ENCODE assay signal across 11 cellular contexts in the genomic region with DNA sequence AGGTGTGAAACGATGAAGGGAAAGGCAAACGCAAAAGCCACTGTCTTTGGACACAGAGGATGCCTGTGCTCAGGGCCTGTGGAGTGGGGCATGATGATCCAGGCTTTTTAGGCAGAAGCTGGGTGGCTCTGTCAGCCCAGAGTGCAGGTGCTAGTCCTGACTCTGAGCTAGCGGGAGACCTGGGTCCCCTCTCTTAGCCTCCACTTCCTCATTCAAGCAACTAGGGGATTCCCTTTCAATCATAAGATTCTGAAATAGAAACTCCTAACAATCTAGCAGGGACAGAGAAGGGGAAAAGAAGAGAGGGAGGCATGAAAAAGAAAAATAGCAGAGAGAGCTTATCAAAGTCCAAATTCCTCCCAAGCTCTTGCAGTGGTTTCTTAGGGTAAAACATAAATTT. TPM values are rescaled to one million over a fixed set of nuclear protein-coding genes. Genes with fewer than 3 reads are reported as not detected.
DNase-seq lines count a peak whose midpoint lies in the region; ATAC-seq, FAIRE-seq and TF ChIP-seq lines count a peak whose summit lies in the region.
"Had no signal": no experiment of that assay in that cellular context is flagged by ENCODE, and none has a peak within 500 bp of the region (broad histone marks: within the 10 kb centered on the region; RNA-seq: fewer than 3 reads in every experiment).

No MANE protein-coding gene starts in this region.

- ATAC-seq in GM19452 (IDR thresholded peaks at IDR 0.05; ENCODE audit: unreplicated experiment): peak; percentile 48
- ATAC-seq in HG02981 (IDR thresholded peaks at IDR 0.05; ENCODE audit: unreplicated experiment): peak; percentile 68
- peak in 1 of 4 experiments; percentile 19 for ATAC-seq in T-cell (replicated peaks in 1 of 4)

- CTCF ChIA-PET in T-cell (lab: Charles Lee): interaction anchor here in 1 of 2 donors (0.5 to 1.6 kb wide), 4 partner anchors 11 to 1454 kb away, joined by 3 to 7 read pairs (median 4); no protein-coding TSS in a partner anchor

- DNase-seq in GM12891 (ENCODE audit: insufficient read length, low spot score) (peak; percentile 16), T-cell (peak in 1 of 34 experiments; percentile 19), posterior cingulate gyrus (no peak), NCI-H226 (no peak), cortex of kidney (lab: John Stamatoyannopoulos, UW) (no peak), T-helper 1 cell (no peak)
- DNase-seq: dermis blood vessel endothelial cell, DND-41, NCI-H2029 had no signal

- peak; percentile 51 for FAIRE-seq in GM12891 (lab: Jason Lieb, UNC)

- peak overlapping the region; percentile 79 to 82 for H3K27ac Mint-ChIP-seq in T-cell

- TF ChIP-seq POLR2A in GM12891 (IDR thresholded peaks at IDR 0.05; ENCODE audit: low read depth, low read length): no peak

- intact Hi-C loops in posterior cingulate gyrus (cut with DNase I): loop anchor here (10.0 kb wide), 1 partner anchor 62 kb away; no protein-coding TSS in a partner anchor

- peaks cover 16 to 32% (median 23%) of the 10 kb centered on the region in 3 donors for H3K4me1 Mint-ChIP-seq in T-cell

- no peak overlapping the region for H3K4me3 Mint-ChIP-seq in T-cell

- H3K27me3 Mint-ChIP-seq in T-cell: no peaks in the 10 kb centered on the region

- POLR2A ChIA-PET in T-cell (lab: Charles Lee): interaction anchor here (0.5 to 0.9 kb wide), 4 partner anchors 27 to 258 kb away, joined by 3 to 8 read pairs (median 3); no protein-coding TSS in a partner anchor

- H3K36me3 Mint-ChIP-seq in T-cell: no peaks in the 10 kb centered on the region

- no peaks in the 10 kb centered on the region for H3K9me3 Mint-ChIP-seq in T-cell

TF ChIP-seq in GM12891, 5 proteins besides CTCF, POLR2A, EP300 and RAD21:
- TF ChIP-seq PAX5 (IDR thresholded peaks at IDR 0.05; ENCODE audit: insufficient read depth, low read length, severe bottlenecking) (no peak), SPI1 (IDR thresholded peaks at IDR 0.05; ENCODE audit: low read depth, low read length) (peak; percentile 99), POU2F2 (IDR thresholded peaks at IDR 0.05; ENCODE audit: low read depth, low read length) (no peak), POLR2AphosphoS5 (IDR thresholded peaks at IDR 0.05; ENCODE audit: low read depth, low read length) (no peak), TAF1 (IDR thresholded peaks at IDR 0.05; ENCODE audit: low read depth, low read length) (0 out of 2 replicates have a peak, but pooled peaks have one; percentile 33)
TF ChIP-seq in GM12891: peak in this region for 2.

RNA-seq across cellular contexts. Expression of gene HIVEP2, which starts 7.6 kb away (rescaled TPM):
- polyA plus RNA-seq in GM12891 (2012; ENCODE audit: low read depth, missing spikeins): 3.5 TPM
- total RNA-seq in T-cell: 10 to 100 TPM; 71.4 to 81.4 (median 75.2) TPM
